In genomic region chr3:59877679-59878427, GRCh38 we compare ENCODE assay signal across 1 cellular context.
TF ChIP-seq lines count a peak whose summit lies in the region.

No MANE protein-coding gene starts in this region.

TF ChIP-seq in IMR-90, 13 proteins besides CTCF, POLR2A, EP300 and RAD21 (continued from another document):
- TF ChIP-seq ELK1 (IDR thresholded peaks at IDR 0.05; ENCODE audit: borderline replicate concordance, low read depth, low read length), result no peak
- no peak for TF ChIP-seq NFE2L2 (IDR thresholded peaks at IDR 0.05; ENCODE audit: low read depth, low read length)
- no peak for TF ChIP-seq MXI1 (IDR thresholded peaks at IDR 0.05; ENCODE audit: borderline replicate concordance, low read depth, low read length)
- TF ChIP-seq RCOR1 (IDR thresholded peaks at IDR 0.05; ENCODE audit: insufficient replicate concordance, low read length), result no peak
- no peak for TF ChIP-seq USF2 (IDR thresholded peaks at IDR 0.05; ENCODE audit: low read depth, low read length)
- TF ChIP-seq MAZ (IDR thresholded peaks at IDR 0.05; ENCODE audit: borderline replicate concordance, low read depth, low read length), result no peak
- no peak for TF ChIP-seq BHLHE40 (IDR thresholded peaks at IDR 0.05; ENCODE audit: low read depth, low read length)
- no peak for TF ChIP-seq MAFK (IDR thresholded peaks at IDR 0.05; ENCODE audit: low read depth, low read length)
- no peak for TF ChIP-seq FOS (IDR thresholded peaks at IDR 0.05; ENCODE audit: low read depth, low read length)
TF ChIP-seq in IMR-90: peak in this region for 0.
